In genomic region chr13:111153977-111154332, GRCh38 we compare ENCODE assay signal across 8 cellular contexts. TPM values are rescaled to one million over a fixed set of nuclear protein-coding genes. Genes with fewer than 3 reads are reported as not detected.
DNase-seq lines count a peak whose midpoint lies in the region; ATAC-seq and TF ChIP-seq lines count a peak whose summit lies in the region.

No MANE protein-coding gene starts in this region.

- no peaks in the 10 kb centered on the region for H3K27me3 ChIP-seq in body of pancreas

- H3K4me3 ChIP-seq in body of pancreas = peak overlapping the region; percentile 79 to 94

- H3K36me3 ChIP-seq in body of pancreas (replicated peaks in 1 of 2; ENCODE audit: insufficient read depth in 1 of 2, low read depth in 2 of 2) = no peaks in the 10 kb centered on the region

- DNase-seq in AG08396 (ENCODE audit: low spot score) = peak; percentile 68
- DNase-seq in OCI-M1 (lab: John Stamatoyannopoulos, UW) = peak; percentile 65
- no peak for DNase-seq in body of pancreas
- peak; percentile 15 for DNase-seq in inferior parietal cortex (ENCODE audit: extremely low spot score)
- peak; percentile 23 to 55 (median 23) for DNase-seq in stimulated activated CD4-positive, alpha-beta T cell treated with anti-CD3 and anti-CD28 coated beads, TNF-alpha, amount 100 ng/mL, for 24 hours (ENCODE audit: low read depth in 3 of 3)
- no peak for DNase-seq in NCI-H2107 treated with DMSO at 0.1 percent for 48 hours (lab: John Stamatoyannopoulos, UW; ENCODE audit: unreplicated experiment)

- peaks cover 47% of the 10 kb centered on the region for H3K4me1 ChIP-seq in body of pancreas

- TF ChIP-seq POLR2A in GM18505 (IDR thresholded peaks at IDR 0.05; ENCODE audit: borderline replicate concordance, extremely low read depth, insufficient read depth, insufficient read length) = no peak
- no peak for TF ChIP-seq POLR2A in body of pancreas (IDR thresholded peaks at IDR 0.05)

- peak; percentile 46 for ATAC-seq in GM18505 (IDR thresholded peaks at IDR 0.05; ENCODE audit: unreplicated experiment)
- ATAC-seq in HG02973 (IDR thresholded peaks at IDR 0.05; ENCODE audit: unreplicated experiment) = peak; percentile 50
- ATAC-seq in body of pancreas = no peak

- intact Hi-C loops in body of pancreas (cut with DNase I) = no loop called here

- WGBS in body of pancreas, 2 donors = 0% methylated on average over 3 to 30 of the region's 31 CpGs

- H3K9me3 ChIP-seq in body of pancreas = no peaks in the 10 kb centered on the region

- H3K27ac ChIP-seq in body of pancreas = peak overlapping the region; percentile 95 to 98 (median 96)

- peak in 4 of 7 experiments; percentile 5 to 30 (median 23) for TF ChIP-seq CTCF in body of pancreas (IDR thresholded peaks at IDR 0.05)

RNA-seq across cellular contexts. Expression of gene ARHGEF7, which starts 38.8 kb away (rescaled TPM):
- 10 to 100 TPM; 27.5 to 81.4 TPM for total RNA-seq in body of pancreas

Comparison
In these comparisons a context has a peak if more than half of its experiments do, and no peak if none do; other contexts are left out.
1. DNase-seq: peak in AG08396 (single experiment), OCI-M1 (single experiment), inferior parietal cortex (single experiment) and stimulated activated CD4-positive, alpha-beta T cell treated with anti-CD3 and anti-CD28 coated beads, TNF-alpha, amount 100 ng/mL, for 24 hours (3 of 3); none in body of pancreas (0 of 4) and NCI-H2107 treated with DMSO at 0.1 percent for 48 hours (single experiment).